9 cellular contexts compared by ENCODE assay signal in genomic region chrX:11351375-11352295, GRCh38. TPM values are rescaled to one million over a fixed set of nuclear protein-coding genes. Genes with fewer than 3 reads are reported as not detected.
DNase-seq lines count a peak whose midpoint lies in the region; ATAC-seq, FAIRE-seq and TF ChIP-seq lines count a peak whose summit lies in the region.
"Had no signal": no experiment of that assay in that cellular context is flagged by ENCODE, and none has a peak within 500 bp of the region (broad histone marks: within the 10 kb centered on the region; RNA-seq: fewer than 3 reads in every experiment).

No MANE protein-coding gene starts in this region.

- H3K4me1 Mint-ChIP-seq in naive B cell, result peaks cover 5 to 17% (median 12%) of the 10 kb centered on the region in 3 donors
- H3K4me1 Mint-ChIP-seq: neural crest cell had no signal

- H3K4me1 ChIP-seq in DOHH2 (ENCODE audit: control insufficient read depth, low read length) (peaks cover 22% of the 10 kb centered on the region), mammary epithelial cell (ENCODE audit: insufficient read depth, low read length) (no peaks in the 10 kb centered on the region)

- H3K27ac ChIP-seq in DOHH2 (ENCODE audit: low read depth, low read length), result 0 out of 2 replicates have a peak overlapping the region, but pooled peaks have one; percentile 18
- H3K27ac ChIP-seq in mammary epithelial cell (ENCODE audit: insufficient read depth, low read depth, low read length), result no peak overlapping the region

- H3K36me3 ChIP-seq in DOHH2 (ENCODE audit: control insufficient read depth, low read length), result no peaks in the 10 kb centered on the region
- H3K36me3 ChIP-seq in mammary epithelial cell (ENCODE audit: insufficient read depth, low read length), result no peaks in the 10 kb centered on the region

- ATAC-seq in HG03066 (IDR thresholded peaks at IDR 0.05; ENCODE audit: low read depth, unreplicated experiment) (peak; percentile 29), naive B cell (ENCODE audit: low read depth in 2 of 2) (peak; percentile 43 to 45)

- H3F3A ChIP-seq in DOHH2 (ENCODE audit: control insufficient read depth, insufficient read depth), result no peaks in the 10 kb centered on the region

- no peaks in the 10 kb centered on the region for H3K27me3 Mint-ChIP-seq in naive B cell

- no peaks in the 10 kb centered on the region for H3K9me2 ChIP-seq in DOHH2 (replicated peaks; ENCODE audit: control insufficient read depth, low read length)

- dilution Hi-C loops in mammary epithelial cell (cut with HindIII; ENCODE audit: low sequenced_read_pairs), result no loop called here

- H3K36me3 Mint-ChIP-seq in naive B cell, result no peaks in the 10 kb centered on the region

- no peaks in the 10 kb centered on the region for H4K20me1 ChIP-seq in DOHH2 (ENCODE audit: control insufficient read depth, insufficient read depth, low read depth, low read length)
- no peaks in the 10 kb centered on the region for H4K20me1 ChIP-seq in mammary epithelial cell (ENCODE audit: insufficient read depth, low read length)

- TF ChIP-seq CTCF in DOHH2 (IDR thresholded peaks at IDR 0.05; ENCODE audit: low read depth, low read length, poor library complexity, severe bottlenecking), result no peak
- TF ChIP-seq CTCF in mammary epithelial cell (conservative IDR thresholded peaks at IDR 0.05 in 1 of 2, IDR thresholded peaks at IDR 0.05 in 1 of 2; ENCODE audit: extremely low read depth in 1 of 2, insufficient read depth in 1 of 2, low read depth in 1 of 2, low read length in 2 of 2), result no peak

- FAIRE-seq in frontal cortex (lab: Jason Lieb, UNC), result no peak

- intact Hi-C loops in mammary epithelial cell (cut with micrococcal nuclease), result no loop called here

- DNase-seq in mammary epithelial cell (peak; percentile 9), naive B cell (no peak), T-helper 2 cell (no peak), SIG-M5 (lab: John Stamatoyannopoulos, UW) (no peak), frontal cortex (ENCODE audit: low spot score in 2 of 2) (no peak), NCI-H1092 treated with DMSO at 0.1 percent for 48 hours (lab: John Stamatoyannopoulos, UW) (no peak)

- in situ Hi-C loops in mammary epithelial cell (cut with MboI; ENCODE audit: low sequenced_read_pairs in 2 of 2), result no loop called here

- 52% methylated on average over 10 of the region's 11 CpGs for WGBS in mammary epithelial cell (ENCODE audit: low coverage, missing lambda C conversion rate)

- peak overlapping the region; percentile 40 for H3K4me2 ChIP-seq in DOHH2 (ENCODE audit: low read length)
- no peak overlapping the region for H3K4me2 ChIP-seq in mammary epithelial cell (ENCODE audit: insufficient read depth, low read depth, low read length)

- H3K9me3 ChIP-seq in DOHH2 (ENCODE audit: control insufficient read depth, insufficient read depth, low read length) (no peaks in the 10 kb centered on the region), mammary epithelial cell (replicated peaks; ENCODE audit: insufficient read depth, low read length) (no peaks in the 10 kb centered on the region)

- no peak overlapping the region; the same call in 1 of the 2 replicates for H3K4me3 ChIP-seq in DOHH2 (ENCODE audit: low read length)
- H3K4me3 ChIP-seq in mammary epithelial cell (replicated peaks in 1 of 3; ENCODE audit: insufficient read depth in 1 of 3, low read depth in 2 of 3, low read length in 3 of 3), result no peak overlapping the region

- H3K4me3 Mint-ChIP-seq in naive B cell, result peak overlapping the region in 4 of 8 donors; percentile 23 to 64 (median 52)
- H3K4me3 Mint-ChIP-seq: neural crest cell had no signal

- peaks cover 0 to 5% (median 0%) of the 10 kb centered on the region in 7 donors for H3K9me3 Mint-ChIP-seq in naive B cell

- no TSS peak for BruUV-seq in mammary epithelial cell (replicated peaks; lab: Mats Ljungman, UMichigan)

- H3K79me2 ChIP-seq in DOHH2 (ENCODE audit: control insufficient read depth, low read length) (no peaks in the 10 kb centered on the region), mammary epithelial cell (ENCODE audit: insufficient read depth, low read length) (no peaks in the 10 kb centered on the region)

- H2AFZ ChIP-seq in mammary epithelial cell (ENCODE audit: low read depth, low read length), result no peak overlapping the region

- H3K27ac Mint-ChIP-seq in naive B cell, result peak overlapping the region; percentile 85 to 97 (median 95)

- CTCF ChIA-PET in mammary epithelial cell (lab: Charles Lee; ENCODE audit: low non-redundant PET), result no interaction called here

- H3K9ac ChIP-seq in mammary epithelial cell (ENCODE audit: insufficient read depth, low read length), result no peak overlapping the region

- H3K27me3 ChIP-seq in DOHH2 (ENCODE audit: control insufficient read depth, low read length) (no peaks in the 10 kb centered on the region), mammary epithelial cell (ENCODE audit: insufficient read depth, low read length) (no peaks in the 10 kb centered on the region)

RNA-seq across cellular contexts. Expression of gene AMELX, which starts 58.4 kb away (rescaled TPM):
- total RNA-seq in mammary epithelial cell (not detected), frontal cortex (not detected)
- polyA plus RNA-seq in mammary epithelial cell (not detected), naive B cell (ENCODE audit: low read depth in 6 of 6) (not detected)
- polyA minus RNA-seq in mammary epithelial cell, result not detected
- total RNA-seq: neural crest cell had no signal
